In the genomic region with DNA sequence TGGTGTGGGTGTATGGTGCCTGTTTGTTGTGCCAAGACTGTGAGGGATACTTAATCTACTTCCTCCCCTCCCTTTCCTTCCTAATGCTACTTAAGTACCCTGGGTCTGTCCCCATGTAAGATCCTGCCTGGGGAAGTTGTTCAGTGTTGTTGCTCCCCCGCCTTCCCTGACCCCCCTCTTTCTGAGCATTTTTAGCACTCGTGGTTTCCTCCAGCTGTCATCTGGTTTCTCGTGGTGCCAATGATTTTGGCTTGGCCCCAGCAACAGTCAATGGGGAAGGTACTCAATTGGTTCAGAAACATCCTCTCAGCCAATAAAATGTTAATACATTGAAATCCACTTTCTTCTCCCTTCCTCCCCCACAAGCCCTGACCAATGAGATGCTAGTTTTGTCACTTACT, we compare ENCODE assay signal across 8 cellular contexts.
DNase-seq lines count a peak whose midpoint lies in the region; ATAC-seq and TF ChIP-seq lines count a peak whose summit lies in the region.

No MANE protein-coding gene starts in this region.

- no peak overlapping the region for H3K9ac ChIP-seq in SU-DHL-6 (ENCODE audit: low read length)

- no peaks in the 10 kb centered on the region for H4K20me1 ChIP-seq in SU-DHL-6 (ENCODE audit: low read depth, low read length)

- H2AFZ ChIP-seq in SU-DHL-6 (ENCODE audit: low read depth, low read length, severe bottlenecking), result peak overlapping the region; percentile 66

- no peak overlapping the region for H3K4me3 ChIP-seq in SU-DHL-6 (ENCODE audit: insufficient read depth, low read length, poor library complexity, severe bottlenecking)

- H3K27me3 ChIP-seq in SU-DHL-6 (ENCODE audit: low read length) (no peaks in the 10 kb centered on the region), layer of hippocampus (ENCODE audit: control insufficient read depth, insufficient read depth, low read length) (no peaks in the 10 kb centered on the region)

- no peaks in the 10 kb centered on the region for H3K9me3 ChIP-seq in SU-DHL-6 (ENCODE audit: insufficient read depth, low read length)

- no peaks in the 10 kb centered on the region for H3K36me3 ChIP-seq in SU-DHL-6 (ENCODE audit: low read length)

- no peaks in the 10 kb centered on the region for H3K9me2 ChIP-seq in SU-DHL-6 (replicated peaks; ENCODE audit: insufficient read depth, low read length)

- peak overlapping the region; percentile 46 for H3K27ac ChIP-seq in SU-DHL-6 (ENCODE audit: low read depth, low read length)
- H3K27ac ChIP-seq in angular gyrus (ENCODE audit: low read depth, low read length), result peak overlapping the region; percentile 46
- H3K27ac ChIP-seq in layer of hippocampus (ENCODE audit: low read depth, low read length), result peak overlapping the region; percentile 44

- H3K4me2 ChIP-seq in SU-DHL-6 (ENCODE audit: low read depth, low read length, poor library complexity, severe bottlenecking), result peak overlapping the region; percentile 46

- no peak for TF ChIP-seq CTCF in SU-DHL-6 (IDR thresholded peaks at IDR 0.05; ENCODE audit: insufficient read depth, low read length, poor library complexity, severe bottlenecking)

- DNase-seq in CD1c-positive myeloid dendritic cell (ENCODE audit: extremely low spot score) (peak; percentile 96), NCI-H146 (lab: John Stamatoyannopoulos, UW) (no peak)
- peak; percentile 44 to 55 for DNase-seq in stimulated activated CD8-positive, alpha-beta memory T cell treated with anti-CD3 and anti-CD28 coated beads, Interleukin-2, amount 100 ng/mL, for 1 hour (ENCODE audit: low read depth in 2 of 2)

- peak; percentile 54 for ATAC-seq in GM19397 (IDR thresholded peaks at IDR 0.05; ENCODE audit: unreplicated experiment)
- peak; percentile 67 for ATAC-seq in HG03469 (IDR thresholded peaks at IDR 0.05; ENCODE audit: unreplicated experiment)

- H3K79me2 ChIP-seq in SU-DHL-6 (ENCODE audit: insufficient read depth, low read length), result no peaks in the 10 kb centered on the region

- H3F3A ChIP-seq in SU-DHL-6 (ENCODE audit: insufficient read depth), result peaks cover 4% of the 10 kb centered on the region; the same call in 1 of the 2 replicates
